12 cellular contexts compared by ENCODE assay signal in genomic region chr7:44630791-44631457, GRCh38. TPM values are rescaled to one million over a fixed set of nuclear protein-coding genes. Genes with fewer than 3 reads are reported as not detected.
DNase-seq lines count a peak whose midpoint lies in the region; ATAC-seq and TF ChIP-seq lines count a peak whose summit lies in the region.
"Had no signal": no experiment of that assay in that cellular context is flagged by ENCODE, and none has a peak within 500 bp of the region (broad histone marks: within the 10 kb centered on the region; RNA-seq: fewer than 3 reads in every experiment).

No MANE protein-coding gene starts in this region.

- H3K4me3 Mint-ChIP-seq in activated T-helper 17 cell treated with anti-CD3 and anti-CD28 coated beads, Interleukin-2, amount 50 U/mL, for 72 hours = peak overlapping the region; percentile 84
- no peak overlapping the region for H3K4me3 Mint-ChIP-seq in mesothelial cell of epicardium

- TF ChIP-seq CTCF in left ventricle myocardium inferior (IDR thresholded peaks at IDR 0.05; ENCODE audit: borderline replicate concordance) = no peak
- TF ChIP-seq CTCF in mesothelial cell of epicardium (IDR thresholded peaks at IDR 0.05; ENCODE audit: unreplicated experiment) = no peak
- no peak for TF ChIP-seq CTCF in upper lobe of right lung (IDR thresholded peaks at IDR 0.05)

- ATAC-seq in activated T-helper 17 cell treated with anti-CD3 and anti-CD28 coated beads, Interleukin-2, amount 50 U/mL, for 72 hours (replicated peaks) = no peak
- ATAC-seq in upper lobe of right lung = no peak
- no peak for ATAC-seq in GM18907 (IDR thresholded peaks at IDR 0.05; ENCODE audit: unreplicated experiment)
- ATAC-seq in GM21360 (IDR thresholded peaks at IDR 0.05; ENCODE audit: unreplicated experiment) = no peak

- H3K36me3 Mint-ChIP-seq in activated T-helper 17 cell treated with anti-CD3 and anti-CD28 coated beads, Interleukin-2, amount 50 U/mL, for 72 hours (ENCODE audit: low read depth) = peaks cover 53% of the 10 kb centered on the region
- H3K36me3 Mint-ChIP-seq in mesothelial cell of epicardium = peaks cover 12% of the 10 kb centered on the region

- peak overlapping the region; percentile 86 for H3K27ac ChIP-seq in left ventricle myocardium inferior (replicated peaks)
- peak overlapping the region; percentile 27 for H3K27ac ChIP-seq in upper lobe of right lung
- H3K27ac ChIP-seq: epithelial cell of prostate, tibial artery had no signal

- no peaks in the 10 kb centered on the region for H3K9me3 Mint-ChIP-seq in activated T-helper 17 cell treated with anti-CD3 and anti-CD28 coated beads, Interleukin-2, amount 50 U/mL, for 72 hours
- H3K9me3 Mint-ChIP-seq in mesothelial cell of epicardium = no peaks in the 10 kb centered on the region

- H3K36me3 ChIP-seq in left ventricle myocardium inferior (peaks cover 23% of the 10 kb centered on the region), upper lobe of right lung (peaks cover 10% of the 10 kb centered on the region)

- H3K4me1 ChIP-seq in left ventricle myocardium inferior (peaks cover 95% of the 10 kb centered on the region), upper lobe of right lung (peaks cover 64% of the 10 kb centered on the region)

- H3K27me3 Mint-ChIP-seq in activated T-helper 17 cell treated with anti-CD3 and anti-CD28 coated beads, Interleukin-2, amount 50 U/mL, for 72 hours = no peaks in the 10 kb centered on the region
- H3K27me3 Mint-ChIP-seq in mesothelial cell of epicardium (ENCODE audit: low read depth) = no peaks in the 10 kb centered on the region

- intact Hi-C loops in left ventricle myocardium inferior (cut with micrococcal nuclease) (no loop called here), cardiac septum (cut with DNase I) (no loop called here), upper lobe of right lung (cut with DNase I) (no loop called here)

- H3K27me3 ChIP-seq in left ventricle myocardium inferior (ENCODE audit: low read depth) (no peaks in the 10 kb centered on the region), upper lobe of right lung (no peaks in the 10 kb centered on the region)
- H3K27me3 ChIP-seq: tibial artery had no signal

- H3K9me3 ChIP-seq in left ventricle myocardium inferior (replicated peaks) (no peaks in the 10 kb centered on the region), upper lobe of right lung (no peaks in the 10 kb centered on the region)
- H3K9me3 ChIP-seq: tibial artery had no signal

- H3K4me3 ChIP-seq in left ventricle myocardium inferior (no peak overlapping the region), upper lobe of right lung (no peak overlapping the region)
- H3K4me3 ChIP-seq: tibial artery had no signal

- DNase-seq in left ventricle myocardium inferior (no peak), cardiac septum (ENCODE audit: low spot score) (no peak), mesothelial cell of epicardium (ENCODE audit: low spot score in 2 of 2, unreplicated experiment in 2 of 2) (no peak), upper lobe of right lung (no peak), DMS153 treated with DMSO at 0.1 percent for 48 hours (lab: John Stamatoyannopoulos, UW; ENCODE audit: unreplicated experiment) (no peak)
- DNase-seq: NCI-H1436; stimulated activated CD4-positive, alpha-beta T cell treated with anti-CD3 and anti-CD28 coated beads, Interleukin-4, amount 100 ng/mL, for 24 hours; tibial artery had no signal

- H3K4me1 Mint-ChIP-seq in activated T-helper 17 cell treated with anti-CD3 and anti-CD28 coated beads, Interleukin-2, amount 50 U/mL, for 72 hours = peaks cover 59% of the 10 kb centered on the region
- H3K4me1 Mint-ChIP-seq in mesothelial cell of epicardium = peaks cover 7% of the 10 kb centered on the region

- peak overlapping the region; percentile 99 for H3K27ac Mint-ChIP-seq in activated T-helper 17 cell treated with anti-CD3 and anti-CD28 coated beads, Interleukin-2, amount 50 U/mL, for 72 hours
- H3K27ac Mint-ChIP-seq in mesothelial cell of epicardium = peak overlapping the region; percentile 39

RNA-seq across cellular contexts. Expression of gene OGDH, which starts 24.5 kb away (rescaled TPM):
- total RNA-seq in left ventricle myocardium inferior (677 TPM), cardiac septum (406 TPM), mesothelial cell of epicardium (67.4 to 72.8 TPM (median 71.2 TPM) in 3 replicates), upper lobe of right lung (157 TPM)
- 100 to 1,000 TPM in 1 of 2 donors, 10 to 100 TPM in 1; 77.6 to 128 TPM for total RNA-seq in activated T-helper 17 cell treated with anti-CD3 and anti-CD28 coated beads, Interleukin-2, amount 50 U/mL, for 72 hours

RNA-seq across cellular contexts. Expression of gene TMED4, which starts 48.9 kb away (rescaled TPM):
- total RNA-seq in left ventricle myocardium inferior (61.9 TPM), cardiac septum (73.8 TPM), mesothelial cell of epicardium (97.0 to 97.7 TPM (median 97.6 TPM) in 3 replicates), upper lobe of right lung (78.3 TPM)
- 100 to 1,000 TPM in 1 of 2 donors, 10 to 100 TPM in 1; 78.2 to 103 TPM for total RNA-seq in activated T-helper 17 cell treated with anti-CD3 and anti-CD28 coated beads, Interleukin-2, amount 50 U/mL, for 72 hours

RNA-seq across cellular contexts. Expression of gene DDX56, which starts 57.2 kb away (rescaled TPM):
- total RNA-seq in left ventricle myocardium inferior (27.1 TPM), cardiac septum (25.9 TPM), mesothelial cell of epicardium (89.0 to 104 TPM (median 96.8 TPM) in 3 replicates), upper lobe of right lung (53.5 TPM)
- total RNA-seq in activated T-helper 17 cell treated with anti-CD3 and anti-CD28 coated beads, Interleukin-2, amount 50 U/mL, for 72 hours = 100 to 1,000 TPM in 1 of 2 donors, 10 to 100 TPM in 1; 80.2 to 110 TPM
